In the genomic region with DNA sequence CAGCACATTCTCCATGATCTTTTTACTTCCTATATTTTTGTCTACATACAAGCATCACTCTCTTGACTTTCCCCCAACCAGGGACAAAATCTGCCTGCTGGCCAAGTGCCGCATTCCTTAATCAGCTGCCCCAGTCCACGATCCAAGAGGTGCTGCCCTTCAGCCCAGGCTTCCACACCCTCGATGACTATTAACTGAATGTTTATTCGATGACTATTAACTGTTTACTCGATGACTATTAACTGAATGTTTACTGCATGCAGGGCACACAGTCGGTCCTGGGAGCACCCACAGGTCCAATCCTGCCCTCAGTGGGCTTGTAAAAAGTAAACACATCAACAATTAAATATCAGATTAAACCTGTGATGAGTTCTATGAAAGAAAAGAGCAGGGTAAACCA, we compare ENCODE assay signal across 26 cellular contexts.
"Had no signal": no experiment of that assay in that cellular context is flagged by ENCODE, and none has a peak within 500 bp of the region (broad histone marks: within the 10 kb centered on the region; RNA-seq: fewer than 3 reads in every experiment).

No MANE protein-coding gene starts in this region.

- H3K36me3 Mint-ChIP-seq: mesothelial cell of epicardium; naive B cell; natural killer cell treated with Interleukin-12 subunit alpha and Interleukin-12 subunit beta and Interleukin-15 and Interleukin-18, amount 100 ng/mL, for 72 hours; stimulated activated memory B cell treated with anti-CD40 and anti-IgM and Interleukin-4, amounts not matched to agents 10 μg/mL and 1 μg/mL and 100 μg/mL, for 72 hours had no signal

- H3K27ac ChIP-seq: left ventricle myocardium inferior, pancreas, prostate gland, tibial nerve, upper lobe of left lung, vagina had no signal

- H3K9me3 ChIP-seq: left ventricle myocardium inferior, pancreas, prostate gland, tibial nerve, upper lobe of left lung, vagina had no signal

- H3K4me2 ChIP-seq: smooth muscle cell had no signal

- ATAC-seq: pancreas; right cardiac atrium; sciatic nerve; stimulated activated memory B cell treated with anti-CD40 and anti-IgM and Interleukin-4, amounts not matched to agents 10 μg/mL and 1 μg/mL and 100 μg/mL, for 72 hours; stimulated activated naive CD8-positive, alpha-beta T cell treated with anti-CD3 and anti-CD28 coated beads, Interleukin-15, amount 100 ng/mL, for 72 hours had no signal

- H3K4me3 Mint-ChIP-seq: mesothelial cell of epicardium; naive B cell; natural killer cell treated with Interleukin-12 subunit alpha and Interleukin-12 subunit beta and Interleukin-15 and Interleukin-18, amount 100 ng/mL, for 72 hours; stimulated activated memory B cell treated with anti-CD40 and anti-IgM and Interleukin-4, amounts not matched to agents 10 μg/mL and 1 μg/mL and 100 μg/mL, for 72 hours; stimulated activated naive CD8-positive, alpha-beta T cell treated with anti-CD3 and anti-CD28 coated beads, Interleukin-15, amount 100 ng/mL, for 72 hours had no signal

- H3K27me3 Mint-ChIP-seq: stimulated activated memory B cell treated with anti-CD40 and anti-IgM and Interleukin-4, amounts not matched to agents 10 μg/mL and 1 μg/mL and 100 μg/mL, for 72 hours had no signal

- H3K27me3 ChIP-seq: pancreas, tibial nerve, upper lobe of left lung, vagina had no signal

- H3K4me3 ChIP-seq: left ventricle myocardium inferior, lung, pancreas, prostate gland, smooth muscle cell, tibial nerve, upper lobe of left lung, vagina had no signal

- H3K4me1 ChIP-seq: left ventricle myocardium inferior, pancreas, prostate gland, tibial nerve, upper lobe of left lung, vagina had no signal

- H3K36me3 ChIP-seq: left ventricle myocardium inferior, pancreas, prostate gland, tibial nerve, upper lobe of left lung, vagina had no signal

- H3K4me1 Mint-ChIP-seq: mesothelial cell of epicardium; naive B cell; stimulated activated memory B cell treated with anti-CD40 and anti-IgM and Interleukin-4, amounts not matched to agents 10 μg/mL and 1 μg/mL and 100 μg/mL, for 72 hours; stimulated activated naive CD8-positive, alpha-beta T cell treated with anti-CD3 and anti-CD28 coated beads, Interleukin-15, amount 100 ng/mL, for 72 hours had no signal

- H3K27ac Mint-ChIP-seq: mesothelial cell of epicardium; naive B cell; natural killer cell treated with Interleukin-12 subunit alpha and Interleukin-12 subunit beta and Interleukin-15 and Interleukin-18, amount 100 ng/mL, for 72 hours; stimulated activated memory B cell treated with anti-CD40 and anti-IgM and Interleukin-4, amounts not matched to agents 10 μg/mL and 1 μg/mL and 100 μg/mL, for 72 hours; stimulated activated naive CD8-positive, alpha-beta T cell treated with anti-CD3 and anti-CD28 coated beads, Interleukin-15, amount 100 ng/mL, for 72 hours had no signal

- H3K9me3 Mint-ChIP-seq: mesothelial cell of epicardium; naive B cell; natural killer cell treated with Interleukin-12 subunit alpha and Interleukin-12 subunit beta and Interleukin-15 and Interleukin-18, amount 100 ng/mL, for 72 hours; stimulated activated memory B cell treated with anti-CD40 and anti-IgM and Interleukin-4, amounts not matched to agents 10 μg/mL and 1 μg/mL and 100 μg/mL, for 72 hours; stimulated activated naive CD8-positive, alpha-beta T cell treated with anti-CD3 and anti-CD28 coated beads, Interleukin-15, amount 100 ng/mL, for 72 hours had no signal

- FAIRE-seq: pancreas had no signal

- DNase-seq: islet precursor cell; left ventricle myocardium inferior; mesendoderm; naive B cell; nucleus accumbens; pancreas; posterior cingulate gyrus; retina; right cardiac atrium; stimulated activated CD4-positive, alpha-beta T cell treated with anti-CD3 and anti-CD28 coated beads, Interleukin-1b, Interleukin-23, amount 100 ng/mL, for 48 hours; stimulated activated CD4-positive, alpha-beta T cell treated with anti-CD3 and anti-CD28 coated beads, Interleukin-2, amount 100 ng/mL, for 48 hours; stimulated activated CD4-positive, alpha-beta T cell treated with anti-CD3 and anti-CD28 coated beads, Interleukin-4, amount 100 ng/mL, for 4 hours; stimulated activated CD8-positive, alpha-beta memory T cell treated with anti-CD3 and anti-CD28 coated beads, Interleukin-4, amount 100 ng/mL, for 48 hours; stimulated activated naive CD4-positive, alpha-beta T cell treated with Interleukin-2 at 50 U/mL for 16 hours; stimulated activated naive CD8-positive, alpha-beta T cell treated with anti-CD3 and anti-CD28 coated beads, Interleukin-15, amount 100 ng/mL, for 72 hours; substantia nigra; upper lobe of left lung had no signal
